1 cellular context compared by ENCODE assay signal in genomic region chr5:74063821-74064598, GRCh38.
TF ChIP-seq lines count a peak whose summit lies in the region.

No MANE protein-coding gene starts in this region.

TF ChIP-seq in SK-N-SH treated with all-trans-retinoic acid at 6 μM for 48 hours, 23 proteins besides CTCF, POLR2A, EP300 and RAD21 (continued from another document):
- no peak for TF ChIP-seq TSHZ2 (CRISPR knock-in tag; IDR thresholded peaks at IDR 0.05)
- TF ChIP-seq TCF4 (CRISPR knock-in tag; IDR thresholded peaks at IDR 0.05; ENCODE audit: borderline replicate concordance) = no peak
- no peak for TF ChIP-seq ARNTL (CRISPR knock-in tag; IDR thresholded peaks at IDR 0.05; ENCODE audit: borderline replicate concordance, low read depth)
- no peak for TF ChIP-seq OSR1 (CRISPR knock-in tag; IDR thresholded peaks at IDR 0.05)
- no peak for TF ChIP-seq ZNF70 (CRISPR knock-in tag; IDR thresholded peaks at IDR 0.05)
- no peak for TF ChIP-seq ZFP3 (CRISPR knock-in tag; IDR thresholded peaks at IDR 0.05)
- TF ChIP-seq PPARA (CRISPR knock-in tag; IDR thresholded peaks at IDR 0.05; ENCODE audit: borderline replicate concordance) = no peak
- no peak for TF ChIP-seq POU6F1 (CRISPR knock-in tag; IDR thresholded peaks at IDR 0.05; ENCODE audit: borderline replicate concordance, low read depth)
- no peak for TF ChIP-seq CSRNP3 (CRISPR knock-in tag; IDR thresholded peaks at IDR 0.05)
- TF ChIP-seq ZNF565 (CRISPR knock-in tag; conservative IDR thresholded peaks at IDR 0.05; ENCODE audit: low read depth) = no peak
- no peak for TF ChIP-seq CSDC2 (CRISPR knock-in tag; IDR thresholded peaks at IDR 0.05)
- TF ChIP-seq, protein P1, sequence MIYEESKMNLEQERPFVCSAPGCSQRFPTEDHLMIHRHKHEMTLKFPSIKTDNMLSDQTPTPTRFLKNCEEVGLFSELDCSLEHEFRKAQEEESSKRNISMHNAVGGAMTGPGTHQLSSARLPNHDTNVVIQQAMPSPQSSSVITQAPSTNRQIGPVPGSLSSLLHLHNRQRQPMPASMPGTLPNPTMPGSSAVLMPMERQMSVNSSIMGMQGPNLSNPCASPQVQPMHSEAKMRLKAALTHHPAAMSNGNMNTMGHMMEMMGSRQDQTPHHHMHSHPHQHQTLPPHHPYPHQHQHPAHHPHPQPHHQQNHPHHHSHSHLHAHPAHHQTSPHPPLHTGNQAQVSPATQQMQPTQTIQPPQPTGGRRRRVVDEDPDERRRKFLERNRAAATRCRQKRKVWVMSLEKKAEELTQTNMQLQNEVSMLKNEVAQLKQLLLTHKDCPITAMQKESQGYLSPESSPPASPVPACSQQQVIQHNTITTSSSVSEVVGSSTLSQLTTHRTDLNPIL (CRISPR knock-in tag; IDR thresholded peaks at IDR 0.05; ENCODE audit: low read depth) = no peak
- TF ChIP-seq SNAI2 (CRISPR knock-in tag; IDR thresholded peaks at IDR 0.05) = no peak
- TF ChIP-seq TOX (CRISPR knock-in tag; IDR thresholded peaks at IDR 0.05; ENCODE audit: borderline replicate concordance) = no peak
- TF ChIP-seq BACH2 (CRISPR knock-in tag; IDR thresholded peaks at IDR 0.05; ENCODE audit: borderline replicate concordance) = no peak
- no peak for TF ChIP-seq ZFP30 (CRISPR knock-in tag; IDR thresholded peaks at IDR 0.05)
